Comparison of ENCODE assay signal across 4 cellular contexts in genomic region chrY:24610614-24611013, GRCh38. TPM values are rescaled to one million over a fixed set of nuclear protein-coding genes. Genes with fewer than 3 reads are reported as not detected.
"Had no signal": no experiment of that assay in that cellular context is flagged by ENCODE, and none has a peak within 500 bp of the region (broad histone marks: within the 10 kb centered on the region; RNA-seq: fewer than 3 reads in every experiment).

No MANE protein-coding gene starts in this region.

RNA-seq across cellular contexts. Expression of gene BPY2B, which starts 7.2 kb away (rescaled TPM):
- total RNA-seq: LHCN-M2, M059J, MCF 10A, NCI-H460 had no signal
